ENCODE assay signal across 18 cellular contexts in the genomic region with DNA sequence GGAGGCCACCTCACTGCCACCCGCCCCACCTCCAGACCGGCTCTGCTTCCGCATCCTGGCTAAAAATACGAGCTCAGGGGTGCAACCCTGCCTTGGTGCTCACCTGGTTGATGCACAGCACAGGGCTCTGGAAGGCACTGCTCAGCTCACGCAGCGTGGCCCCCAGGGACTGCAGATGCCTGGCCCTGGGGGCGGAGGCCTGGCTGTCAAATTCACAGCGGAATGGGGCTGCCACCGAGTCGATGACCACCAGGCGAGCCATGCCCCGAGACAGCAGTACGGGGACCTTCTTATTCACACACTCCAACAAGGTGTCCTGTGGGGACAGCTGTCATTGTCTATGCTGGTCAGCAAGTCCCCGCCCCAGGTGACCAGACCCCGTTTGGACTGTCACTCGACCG. TPM values are rescaled to one million over a fixed set of nuclear protein-coding genes. Genes with fewer than 3 reads are reported as not detected.
A peak's percentile ranks its signal among the peaks of the same experiment; 100 is the strongest.
DNase-seq lines count a peak whose midpoint lies in the region; ATAC-seq and TF ChIP-seq lines count a peak whose summit lies in the region.
"Had no signal": no experiment of that assay in that cellular context is flagged by ENCODE, and none has a peak within 500 bp of the region (broad histone marks: within the 10 kb centered on the region; RNA-seq: fewer than 3 reads in every experiment).

No MANE protein-coding gene starts in this region.

- no peak overlapping the region for H3K4me3 Mint-ChIP-seq in activated CD4-positive, alpha-beta memory T cell treated with anti-CD3 and anti-CD28 coated beads for 36 hours
- H3K4me3 Mint-ChIP-seq in activated CD4-positive, alpha-beta memory T cell treated with anti-CD3 and anti-CD28 coated beads, Interleukin-2, amount 10 ng/mL, durations not matched to agents 7 days and 5 days, result no peak overlapping the region
- H3K4me3 Mint-ChIP-seq in stimulated activated effector memory CD8-positive, alpha-beta T cell treated with anti-CD3 and anti-CD28 coated beads, Interleukin-12 subunit alpha, Interleukin-12 subunit beta, amount 100 ng/mL, for 72 hours, result no peak overlapping the region
- H3K4me3 Mint-ChIP-seq in activated CD8-positive, alpha-beta memory T cell treated with anti-CD3 and anti-CD28 coated beads, Interleukin-2, amount 10 ng/mL, durations not matched to agents 7 days and 5 days, result no peak overlapping the region
- H3K4me3 Mint-ChIP-seq: mesothelial cell of epicardium had no signal

- peaks cover 34 to 94% (median 39%) of the 10 kb centered on the region in 3 donors for H3K4me1 ChIP-seq in esophagus squamous epithelium

- H3K36me3 Mint-ChIP-seq in activated CD4-positive, alpha-beta memory T cell treated with anti-CD3 and anti-CD28 coated beads for 36 hours, result peaks cover 21% of the 10 kb centered on the region
- peaks cover 37% of the 10 kb centered on the region for H3K36me3 Mint-ChIP-seq in activated CD4-positive, alpha-beta memory T cell treated with anti-CD3 and anti-CD28 coated beads, Interleukin-2, amount 10 ng/mL, durations not matched to agents 7 days and 5 days (ENCODE audit: low read depth)
- H3K36me3 Mint-ChIP-seq in stimulated activated effector memory CD8-positive, alpha-beta T cell treated with anti-CD3 and anti-CD28 coated beads, Interleukin-12 subunit alpha, Interleukin-12 subunit beta, amount 100 ng/mL, for 72 hours, result peaks cover 78% of the 10 kb centered on the region
- H3K36me3 Mint-ChIP-seq in activated CD8-positive, alpha-beta memory T cell treated with anti-CD3 and anti-CD28 coated beads, Interleukin-2, amount 10 ng/mL, durations not matched to agents 7 days and 5 days, result peaks cover 7% of the 10 kb centered on the region

- H3K9me3 ChIP-seq in SU-DHL-6 (ENCODE audit: insufficient read depth, low read length), result no peaks in the 10 kb centered on the region
- H3K9me3 ChIP-seq in esophagus squamous epithelium, result no peaks in the 10 kb centered on the region
- H3K9me3 ChIP-seq: ascending aorta, Peyer's patch had no signal

- peak overlapping the region; percentile 95 for H3K27ac ChIP-seq in SU-DHL-6 (ENCODE audit: low read depth, low read length)
- H3K27ac ChIP-seq in esophagus squamous epithelium, result peak overlapping the region in 3 of 4 donors; percentile 71 to 84 (median 78)

- no peak overlapping the region for H3K4me3 ChIP-seq in SU-DHL-6 (ENCODE audit: insufficient read depth, low read length, poor library complexity, severe bottlenecking)
- H3K4me3 ChIP-seq in esophagus squamous epithelium, result no peak overlapping the region
- H3K4me3 ChIP-seq: ascending aorta, Peyer's patch had no signal

- H3K9ac ChIP-seq in SU-DHL-6 (ENCODE audit: low read length), result peak overlapping the region; percentile 51

- H4K20me1 ChIP-seq in SU-DHL-6 (ENCODE audit: low read depth, low read length), result no peaks in the 10 kb centered on the region

- ATAC-seq in stimulated activated effector memory CD8-positive, alpha-beta T cell treated with anti-CD3 and anti-CD28 coated beads, Interleukin-12 subunit alpha, Interleukin-12 subunit beta, amount 100 ng/mL, for 72 hours, result no peak
- no peak for ATAC-seq in HG02885 (IDR thresholded peaks at IDR 0.05; ENCODE audit: poor library complexity, unreplicated experiment)
- no peak for ATAC-seq in activated CD8-positive, alpha-beta memory T cell treated with anti-CD3 and anti-CD28 coated beads, Interleukin-2, amount 10 ng/mL, durations not matched to agents 7 days and 5 days
- ATAC-seq: sciatic nerve had no signal

- no peaks in the 10 kb centered on the region for H3K9me3 Mint-ChIP-seq in activated CD4-positive, alpha-beta memory T cell treated with anti-CD3 and anti-CD28 coated beads for 36 hours
- no peaks in the 10 kb centered on the region for H3K9me3 Mint-ChIP-seq in activated CD4-positive, alpha-beta memory T cell treated with anti-CD3 and anti-CD28 coated beads, Interleukin-2, amount 10 ng/mL, durations not matched to agents 7 days and 5 days
- H3K9me3 Mint-ChIP-seq in stimulated activated effector memory CD8-positive, alpha-beta T cell treated with anti-CD3 and anti-CD28 coated beads, Interleukin-12 subunit alpha, Interleukin-12 subunit beta, amount 100 ng/mL, for 72 hours, result no peaks in the 10 kb centered on the region
- no peaks in the 10 kb centered on the region for H3K9me3 Mint-ChIP-seq in activated CD8-positive, alpha-beta memory T cell treated with anti-CD3 and anti-CD28 coated beads, Interleukin-2, amount 10 ng/mL, durations not matched to agents 7 days and 5 days (ENCODE audit: low read depth)
- H3K9me3 Mint-ChIP-seq: CD4-positive, alpha-beta memory T cell; mesothelial cell of epicardium had no signal

- no peaks in the 10 kb centered on the region for H3K9me2 ChIP-seq in SU-DHL-6 (replicated peaks; ENCODE audit: insufficient read depth, low read length)

- no peak overlapping the region for H2AFZ ChIP-seq in SU-DHL-6 (ENCODE audit: low read depth, low read length, severe bottlenecking)

- peaks cover 68% of the 10 kb centered on the region for H3F3A ChIP-seq in SU-DHL-6 (ENCODE audit: insufficient read depth)

- no peaks in the 10 kb centered on the region for H3K79me2 ChIP-seq in SU-DHL-6 (ENCODE audit: insufficient read depth, low read length)

- TF ChIP-seq POLR2A in esophagus squamous epithelium (IDR thresholded peaks at IDR 0.05), result no peak

- H3K4me1 Mint-ChIP-seq in activated CD4-positive, alpha-beta memory T cell treated with anti-CD3 and anti-CD28 coated beads for 36 hours (ENCODE audit: low read depth), result peaks cover 6% of the 10 kb centered on the region
- H3K4me1 Mint-ChIP-seq in activated CD4-positive, alpha-beta memory T cell treated with anti-CD3 and anti-CD28 coated beads, Interleukin-2, amount 10 ng/mL, durations not matched to agents 7 days and 5 days, result peaks cover 12% of the 10 kb centered on the region
- H3K4me1 Mint-ChIP-seq in stimulated activated effector memory CD8-positive, alpha-beta T cell treated with anti-CD3 and anti-CD28 coated beads, Interleukin-12 subunit alpha, Interleukin-12 subunit beta, amount 100 ng/mL, for 72 hours, result peaks cover 6% of the 10 kb centered on the region
- no peaks in the 10 kb centered on the region for H3K4me1 Mint-ChIP-seq in activated CD8-positive, alpha-beta memory T cell treated with anti-CD3 and anti-CD28 coated beads, Interleukin-2, amount 10 ng/mL, durations not matched to agents 7 days and 5 days

- no peak for DNase-seq in activated CD4-positive, alpha-beta memory T cell treated with anti-CD3 and anti-CD28 coated beads for 36 hours
- DNase-seq in activated CD4-positive, alpha-beta memory T cell treated with anti-CD3 and anti-CD28 coated beads, Interleukin-2, amount 10 ng/mL, durations not matched to agents 7 days and 5 days, result no peak
- DNase-seq in esophagus squamous epithelium (lab: John Stamatoyannopoulos, UW) (no peak), LoVo (ENCODE audit: low spot score) (no peak)
- no peak for DNase-seq in stimulated activated effector memory CD8-positive, alpha-beta T cell treated with anti-CD3 and anti-CD28 coated beads, Interleukin-12 subunit alpha, Interleukin-12 subunit beta, amount 100 ng/mL, for 72 hours (ENCODE audit: low spot score in 2 of 2)
- no peak for DNase-seq in activated CD8-positive, alpha-beta memory T cell treated with anti-CD3 and anti-CD28 coated beads, Interleukin-2, amount 10 ng/mL, durations not matched to agents 7 days and 5 days
- DNase-seq: activated effector memory CD4-positive, alpha-beta T cell treated with Interleukin-2 at 50 U/mL for 16 hours; CD4-positive, alpha-beta memory T cell; cortex of kidney; nucleus accumbens; stimulated activated CD4-positive, alpha-beta T cell treated with anti-CD3 and anti-CD28 coated beads, Interleukin-4, amount 100 ng/mL, for 1 hour; trophoblast cell had no signal

- H3K36me3 ChIP-seq in SU-DHL-6 (ENCODE audit: low read length) (no peaks in the 10 kb centered on the region), esophagus squamous epithelium (peaks cover 30 to 87% (median 37%) of the 10 kb centered on the region in 3 donors)

- no peak for TF ChIP-seq CTCF in SU-DHL-6 (IDR thresholded peaks at IDR 0.05; ENCODE audit: insufficient read depth, low read length, poor library complexity, severe bottlenecking)
- TF ChIP-seq CTCF in esophagus squamous epithelium (IDR thresholded peaks at IDR 0.05), result no peak

- peak overlapping the region; percentile 9 for H3K27ac Mint-ChIP-seq in activated CD4-positive, alpha-beta memory T cell treated with anti-CD3 and anti-CD28 coated beads for 36 hours
- H3K27ac Mint-ChIP-seq in activated CD4-positive, alpha-beta memory T cell treated with anti-CD3 and anti-CD28 coated beads, Interleukin-2, amount 10 ng/mL, durations not matched to agents 7 days and 5 days, result no peak overlapping the region
- H3K27ac Mint-ChIP-seq in stimulated activated effector memory CD8-positive, alpha-beta T cell treated with anti-CD3 and anti-CD28 coated beads, Interleukin-12 subunit alpha, Interleukin-12 subunit beta, amount 100 ng/mL, for 72 hours, result peak overlapping the region; percentile 82
- no peak overlapping the region for H3K27ac Mint-ChIP-seq in activated CD8-positive, alpha-beta memory T cell treated with anti-CD3 and anti-CD28 coated beads, Interleukin-2, amount 10 ng/mL, durations not matched to agents 7 days and 5 days
- H3K27ac Mint-ChIP-seq: mesothelial cell of epicardium had no signal

- intact Hi-C loops in activated CD4-positive, alpha-beta memory T cell treated with anti-CD3 and anti-CD28 coated beads for 36 hours (cut with micrococcal nuclease), result no loop called here
- intact Hi-C loops in esophagus squamous epithelium (cut with DNase I), result loop anchor here (10.0 kb wide), 1 partner anchor 124 kb away; no protein-coding TSS in a partner anchor

- WGBS in esophagus squamous epithelium, 2 donors, result 84 to 88% methylated on average over 4 to 8 of the region's 17 CpGs

- no peaks in the 10 kb centered on the region for H3K27me3 Mint-ChIP-seq in activated CD4-positive, alpha-beta memory T cell treated with anti-CD3 and anti-CD28 coated beads for 36 hours
- H3K27me3 Mint-ChIP-seq in activated CD4-positive, alpha-beta memory T cell treated with anti-CD3 and anti-CD28 coated beads, Interleukin-2, amount 10 ng/mL, durations not matched to agents 7 days and 5 days, result no peaks in the 10 kb centered on the region
- no peaks in the 10 kb centered on the region for H3K27me3 Mint-ChIP-seq in activated CD8-positive, alpha-beta memory T cell treated with anti-CD3 and anti-CD28 coated beads, Interleukin-2, amount 10 ng/mL, durations not matched to agents 7 days and 5 days
- H3K27me3 Mint-ChIP-seq: CD4-positive, alpha-beta memory T cell had no signal

- peak overlapping the region; percentile 55 for H3K4me2 ChIP-seq in SU-DHL-6 (ENCODE audit: low read depth, low read length, poor library complexity, severe bottlenecking)

- POLR2A ChIA-PET in activated CD4-positive, alpha-beta memory T cell treated with anti-CD3 and anti-CD28 coated beads for 36 hours (lab: Charles Lee), result interaction anchor here (0.8 to 1.2 kb wide), 2 partner anchors 14 to 34 kb away, joined by 3 read pairs; no protein-coding TSS in a partner anchor
- POLR2A ChIA-PET in activated CD4-positive, alpha-beta memory T cell treated with anti-CD3 and anti-CD28 coated beads, Interleukin-2, amount 10 ng/mL, durations not matched to agents 7 days and 5 days (lab: Charles Lee), result interaction anchor here (0.9 to 1.4 kb wide), 3 partner anchors 7 to 22 kb away, joined by 3 read pairs; no protein-coding TSS in a partner anchor

- CTCF ChIA-PET in activated CD4-positive, alpha-beta memory T cell treated with anti-CD3 and anti-CD28 coated beads for 36 hours (lab: Charles Lee), result no interaction called here
- CTCF ChIA-PET in activated CD4-positive, alpha-beta memory T cell treated with anti-CD3 and anti-CD28 coated beads, Interleukin-2, amount 10 ng/mL, durations not matched to agents 7 days and 5 days (lab: Charles Lee), result no interaction called here
- CTCF ChIA-PET in activated CD8-positive, alpha-beta memory T cell treated with anti-CD3 and anti-CD28 coated beads, Interleukin-2, amount 10 ng/mL, durations not matched to agents 7 days and 5 days (lab: Charles Lee), result interaction anchor here (0.6 kb wide), 1 partner anchor 216 kb away, joined by 3 read pairs; no protein-coding TSS in a partner anchor

- H3K27me3 ChIP-seq in SU-DHL-6 (ENCODE audit: low read length) (no peaks in the 10 kb centered on the region), esophagus squamous epithelium (no peaks in the 10 kb centered on the region)
- H3K27me3 ChIP-seq: ascending aorta, Peyer's patch had no signal

RNA-seq across cellular contexts. Expression of gene XRCC3, which starts 16.0 kb away (rescaled TPM):
- total RNA-seq in activated CD4-positive, alpha-beta memory T cell treated with anti-CD3 and anti-CD28 coated beads for 36 hours, result 10 to 100 TPM; 41.9 to 48.5 TPM
- 10 to 100 TPM; 35.9 to 39.6 TPM for total RNA-seq in activated CD4-positive, alpha-beta memory T cell treated with anti-CD3 and anti-CD28 coated beads, Interleukin-2, amount 10 ng/mL, durations not matched to agents 7 days and 5 days
- 10 to 100 TPM; 10.9 to 17.8 (median 12.6) TPM for total RNA-seq in esophagus squamous epithelium
- 10 to 100 TPM; 64.3 to 68.8 TPM for total RNA-seq in activated CD8-positive, alpha-beta memory T cell treated with anti-CD3 and anti-CD28 coated beads, Interleukin-2, amount 10 ng/mL, durations not matched to agents 7 days and 5 days

RNA-seq across cellular contexts. Expression of gene ZFYVE21, which starts 16.3 kb away (rescaled TPM):
- total RNA-seq in activated CD4-positive, alpha-beta memory T cell treated with anti-CD3 and anti-CD28 coated beads for 36 hours, result 10 to 100 TPM; 14.9 to 15.9 TPM
- 10 to 100 TPM; 17.4 to 17.8 TPM for total RNA-seq in activated CD4-positive, alpha-beta memory T cell treated with anti-CD3 and anti-CD28 coated beads, Interleukin-2, amount 10 ng/mL, durations not matched to agents 7 days and 5 days
- 100 to 1,000 TPM in 2 of 4 donors, 10 to 100 TPM in 2; 69.5 to 134 (median 89.3) TPM for total RNA-seq in esophagus squamous epithelium
- total RNA-seq in activated CD8-positive, alpha-beta memory T cell treated with anti-CD3 and anti-CD28 coated beads, Interleukin-2, amount 10 ng/mL, durations not matched to agents 7 days and 5 days, result 10 to 100 TPM; 17.4 to 18.6 TPM

Comparison
In these comparisons a context has a peak if more than half of its experiments do, and no peak if none do; other contexts are left out.
1. H3K27ac Mint-ChIP-seq: peak in activated CD4-positive, alpha-beta memory T cell treated with anti-CD3 and anti-CD28 coated beads for 36 hours (single experiment) and stimulated activated effector memory CD8-positive, alpha-beta T cell treated with anti-CD3 and anti-CD28 coated beads, Interleukin-12 subunit alpha, Interleukin-12 subunit beta, amount 100 ng/mL, for 72 hours (single experiment); none in activated CD4-positive, alpha-beta memory T cell treated with anti-CD3 and anti-CD28 coated beads, Interleukin-2, amount 10 ng/mL, durations not matched to agents 7 days and 5 days (single experiment) and activated CD8-positive, alpha-beta memory T cell treated with anti-CD3 and anti-CD28 coated beads, Interleukin-2, amount 10 ng/mL, durations not matched to agents 7 days and 5 days (single experiment).